8 cellular contexts compared by ENCODE assay signal in genomic region chr1:16215882-16216753, GRCh38. TPM values are rescaled to one million over a fixed set of nuclear protein-coding genes. Genes with fewer than 3 reads are reported as not detected.
DNase-seq lines count a peak whose midpoint lies in the region; TF ChIP-seq lines count a peak whose summit lies in the region.

No MANE protein-coding gene starts in this region.

- peak overlapping the region; percentile 31 for H3K4me3 ChIP-seq in kidney epithelial cell (ENCODE audit: low read depth, low read length)

- no peaks in the 10 kb centered on the region for H3K27me3 ChIP-seq in kidney epithelial cell (ENCODE audit: control insufficient read depth, insufficient read depth, low read length)

- DNase-seq in GM13977 (ENCODE audit: low spot score), result peak; percentile 83
- peak; percentile 87 for DNase-seq in NCI-H146 (lab: John Stamatoyannopoulos, UW)
- DNase-seq in activated CD4-positive, alpha-beta T cell treated with anti-CD3 and anti-CD28 coated beads for 1 hour, result peak; percentile 22
- DNase-seq in dedifferentiated amniotic fluid mesenchymal stem cell (ENCODE audit: extremely low spot score), result peak; percentile 39
- DNase-seq in kidney epithelial cell (ENCODE audit: low read depth), result no peak
- DNase-seq in smooth muscle cell of the brain vasculature (ENCODE audit: low read depth, low spot score), result peak; percentile 31
- no peak for DNase-seq in Kasumi-1 (lab: John Stamatoyannopoulos, UW)
- DNase-seq in 8988T, result no peak

- no peak for TF ChIP-seq CTCF in GM13977 (IDR thresholded peaks at IDR 0.05; ENCODE audit: extremely low read depth, insufficient read depth, missing control alignments)
- no peak for TF ChIP-seq CTCF in kidney epithelial cell (IDR thresholded peaks at IDR 0.05; ENCODE audit: insufficient read depth, low read length, poor library complexity, severe bottlenecking)

- in situ Hi-C loops in GM13977 (cut with MboI; ENCODE audit: low pct_unique_long_range_greater_than_20kb, low sequenced_read_pairs, unreplicated experiment), result no loop called here

- H3K36me3 ChIP-seq in kidney epithelial cell (ENCODE audit: control insufficient read depth, insufficient read depth, low read length), result no peaks in the 10 kb centered on the region

RNA-seq across cellular contexts. Expression of gene ARHGEF19, which starts 3.7 kb away (rescaled TPM):
- 2.7 and 5.6 TPM in 2 replicates for total RNA-seq in kidney epithelial cell

RNA-seq across cellular contexts. Expression of gene CPLANE2, which starts 20.9 kb away (rescaled TPM):
- total RNA-seq in kidney epithelial cell, result 3.5 and 7.6 TPM in 2 replicates

Comparison
In these comparisons a context has a peak if more than half of its experiments do, and no peak if none do; other contexts are left out.
1. DNase-seq: peak in GM13977 (single experiment), NCI-H146 (single experiment), activated CD4-positive, alpha-beta T cell treated with anti-CD3 and anti-CD28 coated beads for 1 hour (single experiment), dedifferentiated amniotic fluid mesenchymal stem cell (single experiment) and smooth muscle cell of the brain vasculature (single experiment); none in kidney epithelial cell (single experiment), Kasumi-1 (0 of 2) and 8988T (single experiment).